Comparison of ENCODE assay signal across 14 cellular contexts in genomic region chr1:201466492-201466891, GRCh38. TPM values are rescaled to one million over a fixed set of nuclear protein-coding genes. Genes with fewer than 3 reads are reported as not detected.
DNase-seq lines count a peak whose midpoint lies in the region; ATAC-seq and TF ChIP-seq lines count a peak whose summit lies in the region.
"Had no signal": no experiment of that assay in that cellular context is flagged by ENCODE, and none has a peak within 500 bp of the region (broad histone marks: within the 10 kb centered on the region; RNA-seq: fewer than 3 reads in every experiment).

No MANE protein-coding gene starts in this region.

- no peak overlapping the region for H3K27ac Mint-ChIP-seq in activated naive CD8-positive, alpha-beta T cell treated with anti-CD3 and anti-CD28 coated beads, Interleukin-2, amount 50 U/mL, for 24 hours
- H3K27ac Mint-ChIP-seq: IgD-negative memory B cell had no signal

- peaks cover 7% of the 10 kb centered on the region for H3K4me1 Mint-ChIP-seq in activated naive CD8-positive, alpha-beta T cell treated with anti-CD3 and anti-CD28 coated beads, Interleukin-2, amount 50 U/mL, for 24 hours

- H3K27me3 Mint-ChIP-seq in activated naive CD8-positive, alpha-beta T cell treated with anti-CD3 and anti-CD28 coated beads, Interleukin-2, amount 50 U/mL, for 24 hours, result peaks cover 38% of the 10 kb centered on the region

- intact Hi-C loops in mammary epithelial cell (cut with micrococcal nuclease), result loop anchor here (1.0 kb wide), 1 partner anchor 18 kb away; no protein-coding TSS in a partner anchor
- intact Hi-C loops in lower lobe of right lung (cut with DNase I), result no loop called here

- BruUV-seq in mammary epithelial cell (replicated peaks; lab: Mats Ljungman, UMichigan), result no TSS peak

- H3K36me3 ChIP-seq in mammary epithelial cell (ENCODE audit: insufficient read depth, low read length) (peaks cover 4% of the 10 kb centered on the region), lower lobe of right lung (peaks cover 22% of the 10 kb centered on the region), thymus (ENCODE audit: control insufficient read depth, insufficient read depth) (peaks cover 5% of the 10 kb centered on the region)

- ATAC-seq in lower lobe of right lung, result peak; percentile 6 to 11
- no peak for ATAC-seq in activated naive CD8-positive, alpha-beta T cell treated with anti-CD3 and anti-CD28 coated beads, Interleukin-2, amount 50 U/mL, for 24 hours
- ATAC-seq in HG03565 (IDR thresholded peaks at IDR 0.05; ENCODE audit: unreplicated experiment), result no peak

- H3K4me1 ChIP-seq in mammary epithelial cell (ENCODE audit: insufficient read depth, low read length) (peaks cover 53% of the 10 kb centered on the region), lower lobe of right lung (peaks cover 45% of the 10 kb centered on the region), thymus (ENCODE audit: control insufficient read depth, insufficient read depth, low read length) (peaks cover 11% of the 10 kb centered on the region)

- 6% methylated on average over 2 of the region's 3 CpGs for WGBS in mammary epithelial cell (ENCODE audit: low coverage, missing lambda C conversion rate)
- 94% methylated on average over 3 of the region's 3 CpGs for WGBS in thymus

- H3K36me3 Mint-ChIP-seq in activated naive CD8-positive, alpha-beta T cell treated with anti-CD3 and anti-CD28 coated beads, Interleukin-2, amount 50 U/mL, for 24 hours (ENCODE audit: low read depth), result no peaks in the 10 kb centered on the region
- H3K36me3 Mint-ChIP-seq: IgD-negative memory B cell had no signal

- H3K9ac ChIP-seq in mammary epithelial cell (ENCODE audit: insufficient read depth, low read length), result peak overlapping the region; percentile 84

- peak overlapping the region; percentile 79 for H3K4me2 ChIP-seq in mammary epithelial cell (ENCODE audit: insufficient read depth, low read depth, low read length)

- no peaks in the 10 kb centered on the region for H4K20me1 ChIP-seq in mammary epithelial cell (ENCODE audit: insufficient read depth, low read length)

- H3K9me3 ChIP-seq in mammary epithelial cell (replicated peaks; ENCODE audit: insufficient read depth, low read length) (no peaks in the 10 kb centered on the region), lower lobe of right lung (no peaks in the 10 kb centered on the region), thymus (ENCODE audit: control insufficient read depth) (no peaks in the 10 kb centered on the region)

- H3K27ac ChIP-seq in mammary epithelial cell (ENCODE audit: insufficient read depth, low read depth, low read length) (peak overlapping the region; percentile 91), lower lobe of right lung (peak overlapping the region; percentile 71), thymus (ENCODE audit: low read depth) (peak overlapping the region; percentile 9)
- H3K27ac ChIP-seq: 22Rv1 had no signal

- no peak overlapping the region for H2AFZ ChIP-seq in mammary epithelial cell (ENCODE audit: low read depth, low read length)

- H3K9me3 Mint-ChIP-seq in activated naive CD8-positive, alpha-beta T cell treated with anti-CD3 and anti-CD28 coated beads, Interleukin-2, amount 50 U/mL, for 24 hours, result no peaks in the 10 kb centered on the region
- H3K9me3 Mint-ChIP-seq: IgD-negative memory B cell had no signal

- no peak overlapping the region for H3K4me3 Mint-ChIP-seq in activated naive CD8-positive, alpha-beta T cell treated with anti-CD3 and anti-CD28 coated beads, Interleukin-2, amount 50 U/mL, for 24 hours
- H3K4me3 Mint-ChIP-seq: IgD-negative memory B cell had no signal

- H3K27me3 ChIP-seq in mammary epithelial cell (ENCODE audit: insufficient read depth, low read length) (no peaks in the 10 kb centered on the region), lower lobe of right lung (ENCODE audit: low read depth) (no peaks in the 10 kb centered on the region), thymus (ENCODE audit: control insufficient read depth, insufficient read depth) (peaks cover 2% of the 10 kb centered on the region)

- H3K4me3 ChIP-seq in mammary epithelial cell (replicated peaks in 1 of 3; ENCODE audit: insufficient read depth in 1 of 3, low read depth in 2 of 3, low read length in 3 of 3), result peak overlapping the region; percentile 85 to 100 (median 97)
- H3K4me3 ChIP-seq in lower lobe of right lung, result peak overlapping the region; percentile 87
- no peak overlapping the region for H3K4me3 ChIP-seq in thymus (ENCODE audit: low read length)

- TF ChIP-seq CTCF in mammary epithelial cell (conservative IDR thresholded peaks at IDR 0.05 in 1 of 2, IDR thresholded peaks at IDR 0.05 in 1 of 2; ENCODE audit: extremely low read depth in 1 of 2, insufficient read depth in 1 of 2, low read depth in 1 of 2, low read length in 2 of 2) (no peak), lower lobe of right lung (IDR thresholded peaks at IDR 0.05) (no peak)

- H3K79me2 ChIP-seq in mammary epithelial cell (ENCODE audit: insufficient read depth, low read length), result peaks cover 61% of the 10 kb centered on the region

- dilution Hi-C loops in mammary epithelial cell (cut with HindIII; ENCODE audit: low sequenced_read_pairs), result no loop called here

- CTCF ChIA-PET in mammary epithelial cell (lab: Charles Lee; ENCODE audit: low non-redundant PET), result interaction anchor here (0.6 kb wide), 1 partner anchor 31 kb away, joined by 3 read pairs; no protein-coding TSS in a partner anchor

- DNase-seq in NCI-H82 (lab: John Stamatoyannopoulos, UW) (peak; percentile 36), NCI-H82 treated with DMSO at 0.1 percent for 48 hours (lab: John Stamatoyannopoulos, UW; ENCODE audit: unreplicated experiment) (no peak), mammary epithelial cell (peak; percentile 76), lower lobe of right lung (peak; percentile 83), cerebellar cortex (ENCODE audit: low spot score) (no peak)
- DNase-seq in activated naive CD8-positive, alpha-beta T cell treated with anti-CD3 and anti-CD28 coated beads, Interleukin-2, amount 50 U/mL, for 24 hours, result no peak
- DNase-seq: effector CD4-positive, alpha-beta T cell; OCI-M1 had no signal

- in situ Hi-C loops in mammary epithelial cell (cut with MboI; ENCODE audit: low sequenced_read_pairs in 2 of 2), result no loop called here

RNA-seq across cellular contexts. Expression of gene PHLDA3, which starts 2.5 kb away (rescaled TPM):
- 100 to 1,000 TPM; 132 to 205 TPM for total RNA-seq in mammary epithelial cell
- 96.4 TPM for polyA plus RNA-seq in mammary epithelial cell
- polyA minus RNA-seq in mammary epithelial cell, result 27.0 TPM
- total RNA-seq in lower lobe of right lung, result 97.1 TPM
- polyA plus RNA-seq in thymus, result 31.7 TPM

RNA-seq across cellular contexts. Expression of gene CSRP1, which starts 40.4 kb away (rescaled TPM):
- total RNA-seq in mammary epithelial cell (100 to 1,000 TPM; 145 to 609 TPM), lower lobe of right lung (185 TPM)
- polyA plus RNA-seq in mammary epithelial cell (231 TPM), thymus (170 TPM)
- polyA minus RNA-seq in mammary epithelial cell, result 209 TPM

RNA-seq across cellular contexts. Expression of gene TNNI1, which starts 45.0 kb away (rescaled TPM):
- not detected for total RNA-seq in mammary epithelial cell
- polyA plus RNA-seq in mammary epithelial cell, result 0.07 TPM
- polyA minus RNA-seq in mammary epithelial cell, result not detected
- total RNA-seq in lower lobe of right lung, result 0.21 TPM
- polyA plus RNA-seq in thymus, result 3.5 TPM
- total RNA-seq: posterior vena cava, subcutaneous adipose tissue had no signal
- polyA plus RNA-seq: IgD-negative memory B cell had no signal

Comparison
In these comparisons a context has a peak if more than half of its experiments do, and no peak if none do; other contexts are left out.
1. DNase-seq: peak in NCI-H82 (single experiment), mammary epithelial cell (single experiment) and lower lobe of right lung (single experiment); none in NCI-H82 treated with DMSO at 0.1 percent for 48 hours (single experiment), cerebellar cortex (single experiment) and activated naive CD8-positive, alpha-beta T cell treated with anti-CD3 and anti-CD28 coated beads, Interleukin-2, amount 50 U/mL, for 24 hours (single experiment).
2. H3K27ac ChIP-seq: peak in every context shown above with its lines; median percentile 91 in mammary epithelial cell; 71 in lower lobe of right lung; 9 in thymus.
3. ATAC-seq: peak in lower lobe of right lung (2 of 2); none in activated naive CD8-positive, alpha-beta T cell treated with anti-CD3 and anti-CD28 coated beads, Interleukin-2, amount 50 U/mL, for 24 hours (single experiment) and HG03565 (single experiment).